12 cellular contexts compared by ENCODE assay signal in genomic region chr11:4699697-4700435, GRCh38. TPM values are rescaled to one million over a fixed set of nuclear protein-coding genes. Genes with fewer than 3 reads are reported as not detected.
DNase-seq lines count a peak whose midpoint lies in the region; ATAC-seq, FAIRE-seq and TF ChIP-seq lines count a peak whose summit lies in the region.
"Had no signal": no experiment of that assay in that cellular context is flagged by ENCODE, and none has a peak within 500 bp of the region (broad histone marks: within the 10 kb centered on the region; RNA-seq: fewer than 3 reads in every experiment).

No MANE protein-coding gene starts in this region.

- ATAC-seq in GM18907 (IDR thresholded peaks at IDR 0.05; ENCODE audit: unreplicated experiment) (peak; percentile 94), GM21528 (IDR thresholded peaks at IDR 0.05; ENCODE audit: low FRiP score, unreplicated experiment) (peak; percentile 95), HG03066 (IDR thresholded peaks at IDR 0.05; ENCODE audit: low read depth, unreplicated experiment) (peak; percentile 82), GM12878 (peak; percentile 96), esophagus mucosa (no peak)
- ATAC-seq: activated T-cell treated with anti-CD3 and anti-CD28 coated beads, Interleukin-2, amount 50 U/mL, for 4 hours; natural killer cell had no signal

- no peaks in the 10 kb centered on the region for H3K79me2 ChIP-seq in GM12878 (ENCODE audit: control insufficient read depth, insufficient read depth, low read length)

- no peaks in the 10 kb centered on the region for H4K20me1 ChIP-seq in GM12878 (ENCODE audit: control insufficient read depth, insufficient read depth)

- H3K27me3 ChIP-seq in GM12878 (replicated peaks in 1 of 2; ENCODE audit: control insufficient read depth in 2 of 2, insufficient read depth in 2 of 2, low read length in 1 of 2): no peaks in the 10 kb centered on the region; a peak in 1 of 4 replicates
- H3K27me3 ChIP-seq in transverse colon: no peaks in the 10 kb centered on the region

- BruUV-seq in GM12878 (replicated peaks; lab: Mats Ljungman, UMichigan): no TSS peak

- no peak overlapping the region for H2AFZ ChIP-seq in GM12878 (ENCODE audit: control insufficient read depth, low read depth, low read length)

- H3K4me2 ChIP-seq in GM12878 (ENCODE audit: control insufficient read depth, insufficient read depth): no peak overlapping the region

- no peak for TF ChIP-seq POLR2A in GM12878 (IDR thresholded peaks at IDR 0.05; ENCODE audit: low read depth, low read length)
- no peak for TF ChIP-seq POLR2A in transverse colon (IDR thresholded peaks at IDR 0.05)

- CTCF ChIA-PET in GM12878 (lab: Yijun Ruan, JAX): interaction anchor here (0.6 to 1.1 kb wide), 2 partner anchors 87 to 207 kb away, joined by 3 to 4 read pairs; no protein-coding TSS in a partner anchor

- peak; percentile 45 for DNase-seq in GM12878 (ENCODE audit: low read depth, low spot score)
- DNase-seq in transverse colon: no peak
- no peak for DNase-seq in NCI-H345 treated with DMSO at 0.1 percent for 48 hours (lab: John Stamatoyannopoulos, UW; ENCODE audit: unreplicated experiment)
- DNase-seq: activated T-cell treated with anti-CD3 and anti-CD28 coated beads, Interleukin-2, amount 50 U/mL, for 4 hours; natural killer cell; spleen had no signal

- H3K9ac ChIP-seq in GM12878 (ENCODE audit: control insufficient read depth, insufficient read depth, low read length): no peak overlapping the region

- TF ChIP-seq EP300 in GM12878 (IDR thresholded peaks at IDR 0.05; ENCODE audit: borderline replicate concordance in 1 of 2, control insufficient read depth in 1 of 2, low read depth in 2 of 2, low read length in 2 of 2): peak; percentile 15 to 65; a peak in 2 of 4 replicates
- no peak for TF ChIP-seq EP300 in transverse colon (IDR thresholded peaks at IDR 0.05; ENCODE audit: low read depth)

- H3K9me3 ChIP-seq in GM12878 (replicated peaks; ENCODE audit: control insufficient read depth, insufficient read depth, low read length) (no peaks in the 10 kb centered on the region), transverse colon (no peaks in the 10 kb centered on the region)
- H3K9me3 ChIP-seq: spleen had no signal

- H3K4me1 ChIP-seq in GM12878 (ENCODE audit: control insufficient read depth, insufficient read depth, low read length): no peaks in the 10 kb centered on the region; the same call in none of the 2 replicates
- peaks cover 0 to 7% (median 0%) of the 10 kb centered on the region in 4 donors for H3K4me1 ChIP-seq in transverse colon
- H3K4me1 ChIP-seq: spleen had no signal

- WGBS in GM12878 (ENCODE audit: insufficient coverage, insufficient replicate concordance, low lambda C conversion rate, missing lambda C conversion rate): 31% methylated on average over 3 of the region's 3 CpGs
- 82 to 88% methylated on average over 3 of the region's 3 CpGs for WGBS in transverse colon (ENCODE audit: low coverage in 1 of 2), 2 donors

- H3K4me3 ChIP-seq in GM12878 (no peak overlapping the region), transverse colon (no peak overlapping the region)
- H3K4me3 ChIP-seq: spleen had no signal

- TF ChIP-seq CTCF in GM12878 (IDR thresholded peaks at IDR 0.05 in 2 of 3, conservative IDR thresholded peaks at IDR 0.05 in 1 of 3; ENCODE audit: control insufficient read depth in 2 of 3, extremely low read depth in 1 of 3, insufficient read depth in 1 of 3, low read depth in 3 of 3, low read length in 3 of 3) (no peak), transverse colon (IDR thresholded peaks at IDR 0.05) (no peak)

- SMC1A ChIA-PET in GM12878 (lab: Charles Lee; ENCODE audit: uncharacterized antibody, unreplicated experiment): no interaction called here

- in situ Hi-C loops in GM12878 (cut with MboI): no loop called here
- in situ Hi-C loops in transverse colon (cut with MboI; ENCODE audit: low pct_ligation_motif_present in 1 of 4, low pct_unique_long_range_greater_than_20kb in 1 of 4, low sequenced_read_pairs in 3 of 4): no loop called here

- POLR2A ChIA-PET in GM12878 (lab: Charles Lee): no interaction called here

- H3K36me3 ChIP-seq in GM12878 (ENCODE audit: control insufficient read depth in 2 of 2, insufficient read depth in 2 of 2, low read length in 1 of 2) (no peaks in the 10 kb centered on the region), transverse colon (no peaks in the 10 kb centered on the region)
- H3K36me3 ChIP-seq: spleen had no signal

- H3K27ac ChIP-seq in GM12878 (ENCODE audit: control insufficient read depth, insufficient read depth) (no peak overlapping the region), transverse colon (no peak overlapping the region)
- H3K27ac ChIP-seq: RWPE1, spleen had no signal

- intact Hi-C loops in GM12878 (cut with micrococcal nuclease; ENCODE audit: unreplicated experiment) (loop anchor here (5.0 kb wide), 2 partner anchors 37 to 52 kb away; no protein-coding TSS in a partner anchor), transverse colon (cut with DNase I; ENCODE audit: low total_unique reads) (no loop called here)

- TF ChIP-seq RAD21 in GM12878 (IDR thresholded peaks at IDR 0.05; ENCODE audit: insufficient read depth, low read depth, low read length): no peak

- RAD21 ChIA-PET in GM12878 (lab: Charles Lee; ENCODE audit: unreplicated experiment): no interaction called here

- no peak for FAIRE-seq in GM12878 (lab: Jason Lieb, UNC)
- FAIRE-seq: islet of Langerhans had no signal

RNA-seq across cellular contexts. Expression of gene OR51E2, which starts 2.2 kb away (rescaled TPM):
- not detected in 2 replicates for total RNA-seq in GM12878 (2013; cell fraction: nucleolus; rRNA removed)
- total RNA-seq in GM12878 (2014; rRNA removed) (not detected in 2 replicates), GM12878 (2014; rRNA removed; fragmentation: Illumina TruSeq; extraction: Trizol) (not detected in 2 replicates), GM12878 (2021) (not detected in 2 replicates), transverse colon (10 to 100 TPM in 1 of 4 donors, 1 to 10 TPM in 2, under 1 TPM in 1; 0.37 to 10.3 (median 2.0) TPM), esophagus mucosa (not detected)
- polyA plus RNA-seq in GM12878 (2011; ENCODE audit: low read depth): not detected
- polyA plus RNA-seq in GM12878 (2011; rRNA removed) (not detected in 2 replicates), GM12878 (2014; fragmentation: Illumina TruSeq; extraction: Trizol) (not detected in 2 replicates), GM12878 (2014; fragmentation: Nextera tagmentation; extraction: Ambion mirVana) (not detected), GM12878 (2014; rRNA removed) (not detected in 2 replicates), GM12878 (2016; fragmentation: Nextera tagmentation; extraction: Ambion mirVana) (not detected)
- not detected in 2 replicates for polyA plus RNA-seq in GM12878 (2011; cell fraction: cytosol; rRNA removed)
- not detected in 2 replicates for polyA plus RNA-seq in GM12878 (2011; cell fraction: nucleus; rRNA removed)
- not detected in 2 replicates for polyA plus RNA-seq in GM12878 (2012)
- polyA minus RNA-seq in GM12878 (2011; rRNA and poly(A)+ RNA removed): not detected in 2 replicates
- polyA minus RNA-seq in GM12878 (2011; cell fraction: cytosol; rRNA and poly(A)+ RNA removed): not detected in 2 replicates
- polyA minus RNA-seq in GM12878 (2011; cell fraction: nucleus; rRNA and poly(A)+ RNA removed): not detected in 2 replicates
- total RNA-seq: activated T-cell treated with anti-CD3 and anti-CD28 coated beads, Interleukin-2, amount 50 U/mL, for 4 hours; natural killer cell; spleen had no signal

RNA-seq across cellular contexts. Expression of gene MMP26, which starts 4.7 kb away (rescaled TPM):
- total RNA-seq in GM12878 (2013; cell fraction: nucleolus; rRNA removed): not detected in 2 replicates
- total RNA-seq in GM12878 (2014; rRNA removed): not detected in 2 replicates
- total RNA-seq in GM12878 (2014; rRNA removed; fragmentation: Illumina TruSeq; extraction: Trizol): not detected in 2 replicates
- not detected in 2 replicates for total RNA-seq in GM12878 (2021)
- not detected for polyA plus RNA-seq in GM12878 (2011; ENCODE audit: low read depth)
- polyA plus RNA-seq in GM12878 (2011; rRNA removed): not detected in 2 replicates
- not detected in 2 replicates for polyA plus RNA-seq in GM12878 (2011; cell fraction: cytosol; rRNA removed)
- not detected in 2 replicates for polyA plus RNA-seq in GM12878 (2011; cell fraction: nucleus; rRNA removed)
- polyA plus RNA-seq in GM12878 (2012): not detected in 2 replicates
- not detected in 2 replicates for polyA plus RNA-seq in GM12878 (2014; fragmentation: Illumina TruSeq; extraction: Trizol)
- polyA plus RNA-seq in GM12878 (2014; fragmentation: Nextera tagmentation; extraction: Ambion mirVana): not detected
- not detected in 2 replicates for polyA plus RNA-seq in GM12878 (2014; rRNA removed)
- not detected for polyA plus RNA-seq in GM12878 (2016; fragmentation: Nextera tagmentation; extraction: Ambion mirVana)
- not detected in 2 replicates for polyA minus RNA-seq in GM12878 (2011; rRNA and poly(A)+ RNA removed)
- not detected in 2 replicates for polyA minus RNA-seq in GM12878 (2011; cell fraction: cytosol; rRNA and poly(A)+ RNA removed)
- not detected in 2 replicates for polyA minus RNA-seq in GM12878 (2011; cell fraction: nucleus; rRNA and poly(A)+ RNA removed)
- not detected for total RNA-seq in transverse colon
- total RNA-seq in esophagus mucosa: not detected
- total RNA-seq: activated T-cell treated with anti-CD3 and anti-CD28 coated beads, Interleukin-2, amount 50 U/mL, for 4 hours; natural killer cell; spleen had no signal
- polyA plus RNA-seq: spleen had no signal

RNA-seq across cellular contexts. Expression of gene OR51E1, which starts 56.1 kb away (rescaled TPM):
- total RNA-seq in GM12878 (2013; cell fraction: nucleolus; rRNA removed): not detected in 2 replicates
- total RNA-seq in GM12878 (2014; rRNA removed) (not detected in 2 replicates), GM12878 (2014; rRNA removed; fragmentation: Illumina TruSeq; extraction: Trizol) (not detected in 2 replicates), GM12878 (2021) (not detected in 2 replicates), transverse colon (under 1 TPM in 2 of 4 donors, not detected in 2; 0.16 to 0.27 TPM), esophagus mucosa (not detected)
- polyA plus RNA-seq in GM12878 (2011; ENCODE audit: low read depth): not detected
- polyA plus RNA-seq in GM12878 (2011; rRNA removed) (not detected in 2 replicates), GM12878 (2014; fragmentation: Illumina TruSeq; extraction: Trizol) (not detected in 2 replicates), GM12878 (2014; fragmentation: Nextera tagmentation; extraction: Ambion mirVana) (not detected), GM12878 (2014; rRNA removed) (not detected in 2 replicates), GM12878 (2016; fragmentation: Nextera tagmentation; extraction: Ambion mirVana) (not detected)
- polyA plus RNA-seq in GM12878 (2011; cell fraction: cytosol; rRNA removed): not detected in 2 replicates
- polyA plus RNA-seq in GM12878 (2011; cell fraction: nucleus; rRNA removed): not detected in 2 replicates
- not detected in 2 replicates for polyA plus RNA-seq in GM12878 (2012)
- not detected in 2 replicates for polyA minus RNA-seq in GM12878 (2011; rRNA and poly(A)+ RNA removed)
- not detected in 2 replicates for polyA minus RNA-seq in GM12878 (2011; cell fraction: cytosol; rRNA and poly(A)+ RNA removed)
- polyA minus RNA-seq in GM12878 (2011; cell fraction: nucleus; rRNA and poly(A)+ RNA removed): not detected in 2 replicates
- total RNA-seq: activated T-cell treated with anti-CD3 and anti-CD28 coated beads, Interleukin-2, amount 50 U/mL, for 4 hours; natural killer cell; spleen had no signal
